16 cellular contexts compared by ENCODE assay signal in the genomic region with DNA sequence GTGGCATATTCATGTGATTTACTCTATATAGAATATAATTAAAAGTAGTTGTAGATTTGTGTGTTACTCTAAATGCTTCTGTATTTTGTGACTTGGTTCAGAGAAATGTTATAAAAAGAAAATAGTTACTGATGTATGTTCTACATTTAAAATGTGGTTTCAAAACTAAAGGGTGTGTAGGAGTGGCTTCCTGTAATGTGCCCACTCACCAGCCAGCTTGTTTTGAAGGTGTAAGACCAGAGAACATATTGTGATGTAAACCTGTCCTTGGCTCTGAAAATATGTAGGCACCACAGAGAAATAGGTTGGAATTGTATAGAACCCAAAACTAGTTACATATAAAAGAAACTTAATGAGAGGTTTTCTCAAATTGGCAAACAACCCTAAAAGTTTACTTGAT. TPM values are rescaled to one million over a fixed set of nuclear protein-coding genes. Genes with fewer than 3 reads are reported as not detected.
DNase-seq lines count a peak whose midpoint lies in the region; ATAC-seq and TF ChIP-seq lines count a peak whose summit lies in the region.
"Had no signal": no experiment of that assay in that cellular context is flagged by ENCODE, and none has a peak within 500 bp of the region (broad histone marks: within the 10 kb centered on the region; RNA-seq: fewer than 3 reads in every experiment).

No MANE protein-coding gene starts in this region.

- CTCF ChIA-PET in activated CD8-positive, alpha-beta T cell treated with anti-CD3 and anti-CD28 coated beads for 36 hours (lab: Charles Lee) = interaction anchor here (1.0 to 5.2 kb wide), 3 partner anchors 15 to 189 kb away, joined by 3 to 27 read pairs (median 4); no protein-coding TSS in a partner anchor
- CTCF ChIA-PET in activated CD8-positive, alpha-beta T cell treated with anti-CD3 and anti-CD28 coated beads, Interleukin-2, amount 10 ng/mL, durations not matched to agents 7 days and 5 days (lab: Charles Lee) = interaction anchor here (1.2 to 5.4 kb wide), 2 partner anchors 14 to 502 kb away, joined by 3 to 31 read pairs; no protein-coding TSS in a partner anchor
- CTCF ChIA-PET in WTC11 (lab: Charles Lee) = interaction anchor here (0.9 to 2.9 kb wide), 4 partner anchors 15 to 215 kb away, joined by 3 to 13 read pairs (median 4); no protein-coding TSS in a partner anchor

- H3K27ac Mint-ChIP-seq in activated CD8-positive, alpha-beta T cell treated with anti-CD3 and anti-CD28 coated beads for 36 hours = peak overlapping the region; percentile 82
- H3K27ac Mint-ChIP-seq in activated CD8-positive, alpha-beta T cell treated with anti-CD3 and anti-CD28 coated beads, Interleukin-2, amount 10 ng/mL, durations not matched to agents 7 days and 5 days = no peak overlapping the region
- H3K27ac Mint-ChIP-seq in natural killer cell treated with Interleukin-12 subunit alpha and Interleukin-12 subunit beta and Interleukin-15 and Interleukin-18, amount 100 ng/mL, for 72 hours = peak overlapping the region; percentile 58 to 85
- no peak overlapping the region for H3K27ac Mint-ChIP-seq in WTC11

- H3K27me3 Mint-ChIP-seq in activated CD8-positive, alpha-beta T cell treated with anti-CD3 and anti-CD28 coated beads for 36 hours = no peaks in the 10 kb centered on the region
- H3K27me3 Mint-ChIP-seq in activated CD8-positive, alpha-beta T cell treated with anti-CD3 and anti-CD28 coated beads, Interleukin-2, amount 10 ng/mL, durations not matched to agents 7 days and 5 days (ENCODE audit: low read depth) = no peaks in the 10 kb centered on the region
- H3K27me3 Mint-ChIP-seq in natural killer cell treated with Interleukin-12 subunit alpha and Interleukin-12 subunit beta and Interleukin-15 and Interleukin-18, amount 100 ng/mL, for 72 hours = no peaks in the 10 kb centered on the region
- no peaks in the 10 kb centered on the region for H3K27me3 Mint-ChIP-seq in WTC11 (ENCODE audit: low read depth)

- peak; percentile 67 for ATAC-seq in activated CD8-positive, alpha-beta T cell treated with anti-CD3 and anti-CD28 coated beads for 36 hours
- no peak for ATAC-seq in activated CD8-positive, alpha-beta T cell treated with anti-CD3 and anti-CD28 coated beads, Interleukin-2, amount 10 ng/mL, durations not matched to agents 7 days and 5 days
- peak; percentile 47 for ATAC-seq in GM21515 (IDR thresholded peaks at IDR 0.05; ENCODE audit: unreplicated experiment)
- ATAC-seq in natural killer cell treated with Interleukin-12 subunit alpha and Interleukin-12 subunit beta and Interleukin-15 and Interleukin-18, amount 100 ng/mL, for 72 hours = peak in 1 of 2 donors; percentile 52
- ATAC-seq in WTC11 = no peak

- no peak for TF ChIP-seq CTCF in activated CD8-positive, alpha-beta T cell treated with anti-CD3 and anti-CD28 coated beads for 36 hours (IDR thresholded peaks at IDR 0.05)
- no peak for TF ChIP-seq CTCF in NB4 (IDR thresholded peaks at IDR 0.05; ENCODE audit: low read depth, low read length)
- no peak for TF ChIP-seq CTCF in WTC11 (IDR thresholded peaks at IDR 0.05)

- peaks cover 6% of the 10 kb centered on the region for H3K36me3 Mint-ChIP-seq in activated CD8-positive, alpha-beta T cell treated with anti-CD3 and anti-CD28 coated beads for 36 hours (ENCODE audit: low read depth)
- H3K36me3 Mint-ChIP-seq in activated CD8-positive, alpha-beta T cell treated with anti-CD3 and anti-CD28 coated beads, Interleukin-2, amount 10 ng/mL, durations not matched to agents 7 days and 5 days (ENCODE audit: low read depth) = peaks cover 4% of the 10 kb centered on the region
- H3K36me3 Mint-ChIP-seq in natural killer cell treated with Interleukin-12 subunit alpha and Interleukin-12 subunit beta and Interleukin-15 and Interleukin-18, amount 100 ng/mL, for 72 hours = peaks cover 7% of the 10 kb centered on the region
- peaks cover under 1% of the 10 kb centered on the region; the same call in 1 of the 2 replicates for H3K36me3 Mint-ChIP-seq in WTC11

- DNase-seq in activated CD8-positive, alpha-beta T cell treated with anti-CD3 and anti-CD28 coated beads for 36 hours = peak; percentile 39
- DNase-seq in activated CD8-positive, alpha-beta T cell treated with anti-CD3 and anti-CD28 coated beads, Interleukin-2, amount 10 ng/mL, durations not matched to agents 7 days and 5 days = no peak
- peak; percentile 36 for DNase-seq in NB4 (ENCODE audit: low read depth)
- DNase-seq in natural killer cell treated with Interleukin-12 subunit alpha and Interleukin-12 subunit beta and Interleukin-15 and Interleukin-18, amount 100 ng/mL, for 72 hours (ENCODE audit: low spot score) = no peak
- DNase-seq in AG08396 (ENCODE audit: low spot score) = no peak
- DNase-seq in SW480 (ENCODE audit: low spot score) = no peak
- DNase-seq in WTC11 (ENCODE audit: low spot score) = no peak
- DNase-seq: activated CD4-positive, CD25-positive, alpha-beta regulatory T cell treated with anti-CD3 and anti-CD28 coated beads, Interleukin-2, amount 50 U/mL, for 72 hours; adrenal gland; colonic mucosa; DMS53; esophagus squamous epithelium; MV-4-11; NCI-H446; PC-9 had no signal

- no peak for TF ChIP-seq POLR2A in NB4 (IDR thresholded peaks at IDR 0.05; ENCODE audit: extremely low read depth, insufficient read length)

- intact Hi-C loops in activated CD8-positive, alpha-beta T cell treated with anti-CD3 and anti-CD28 coated beads for 36 hours (cut with micrococcal nuclease) = no loop called here

- H3K4me3 ChIP-seq in NB4 (ENCODE audit: low read depth, low read length) = no peak overlapping the region
- H3K4me3 ChIP-seq: adrenal gland, colonic mucosa, esophagus squamous epithelium, PC-9 had no signal

- H3K4me3 Mint-ChIP-seq in activated CD8-positive, alpha-beta T cell treated with anti-CD3 and anti-CD28 coated beads for 36 hours = no peak overlapping the region
- no peak overlapping the region for H3K4me3 Mint-ChIP-seq in activated CD8-positive, alpha-beta T cell treated with anti-CD3 and anti-CD28 coated beads, Interleukin-2, amount 10 ng/mL, durations not matched to agents 7 days and 5 days
- H3K4me3 Mint-ChIP-seq in natural killer cell treated with Interleukin-12 subunit alpha and Interleukin-12 subunit beta and Interleukin-15 and Interleukin-18, amount 100 ng/mL, for 72 hours = peak overlapping the region; percentile 24
- no peak overlapping the region for H3K4me3 Mint-ChIP-seq in WTC11

- H3K4me1 Mint-ChIP-seq in activated CD8-positive, alpha-beta T cell treated with anti-CD3 and anti-CD28 coated beads for 36 hours (ENCODE audit: low read depth) = peaks cover 31% of the 10 kb centered on the region
- peaks cover 17% of the 10 kb centered on the region for H3K4me1 Mint-ChIP-seq in activated CD8-positive, alpha-beta T cell treated with anti-CD3 and anti-CD28 coated beads, Interleukin-2, amount 10 ng/mL, durations not matched to agents 7 days and 5 days (ENCODE audit: low read depth)
- peaks cover 20 to 28% of the 10 kb centered on the region in 2 donors for H3K4me1 Mint-ChIP-seq in natural killer cell treated with Interleukin-12 subunit alpha and Interleukin-12 subunit beta and Interleukin-15 and Interleukin-18, amount 100 ng/mL, for 72 hours (ENCODE audit: low read depth in 2 of 2)
- peaks cover 19% of the 10 kb centered on the region for H3K4me1 Mint-ChIP-seq in WTC11

- peaks cover 9% of the 10 kb centered on the region for H3K9me3 Mint-ChIP-seq in activated CD8-positive, alpha-beta T cell treated with anti-CD3 and anti-CD28 coated beads for 36 hours
- H3K9me3 Mint-ChIP-seq in activated CD8-positive, alpha-beta T cell treated with anti-CD3 and anti-CD28 coated beads, Interleukin-2, amount 10 ng/mL, durations not matched to agents 7 days and 5 days (ENCODE audit: insufficient read depth) = no peaks in the 10 kb centered on the region
- peaks cover under 1% of the 10 kb centered on the region for H3K9me3 Mint-ChIP-seq in natural killer cell treated with Interleukin-12 subunit alpha and Interleukin-12 subunit beta and Interleukin-15 and Interleukin-18, amount 100 ng/mL, for 72 hours
- peaks cover 12% of the 10 kb centered on the region for H3K9me3 Mint-ChIP-seq in WTC11

- POLR2A ChIA-PET in activated CD8-positive, alpha-beta T cell treated with anti-CD3 and anti-CD28 coated beads for 36 hours (lab: Charles Lee) = no interaction called here
- POLR2A ChIA-PET in activated CD8-positive, alpha-beta T cell treated with anti-CD3 and anti-CD28 coated beads, Interleukin-2, amount 10 ng/mL, durations not matched to agents 7 days and 5 days (lab: Charles Lee) = no interaction called here
- POLR2A ChIA-PET in WTC11 (lab: Charles Lee) = no interaction called here

TF ChIP-seq in WTC11, 78 proteins besides CTCF, POLR2A, EP300 and RAD21:
- TF ChIP-seq TP53 (CRISPR knock-in tag; IDR thresholded peaks at IDR 0.05) (no peak), ELF4 (CRISPR knock-in tag; IDR thresholded peaks at IDR 0.05; ENCODE audit: low read depth) (no peak)

RNA-seq across cellular contexts. Expression of gene ARRDC3, which starts 51.2 kb away (rescaled TPM):
- total RNA-seq in activated CD8-positive, alpha-beta T cell treated with anti-CD3 and anti-CD28 coated beads for 36 hours = 10 to 100 TPM; 35.4 to 39.2 TPM
- total RNA-seq in activated CD8-positive, alpha-beta T cell treated with anti-CD3 and anti-CD28 coated beads, Interleukin-2, amount 10 ng/mL, durations not matched to agents 7 days and 5 days = 10 to 100 TPM; 36.5 to 37.1 TPM
- 10 to 100 TPM; 30.4 to 31.9 TPM for total RNA-seq in natural killer cell treated with Interleukin-12 subunit alpha and Interleukin-12 subunit beta and Interleukin-15 and Interleukin-18, amount 100 ng/mL, for 72 hours
- 10.3 to 25.1 TPM (median 21.8 TPM) in 3 replicates for total RNA-seq in WTC11 (2021)

Comparison
In these comparisons a context has a peak if more than half of its experiments do, and no peak if none do; other contexts are left out.
1. ATAC-seq: peak in activated CD8-positive, alpha-beta T cell treated with anti-CD3 and anti-CD28 coated beads for 36 hours (single experiment) and GM21515 (single experiment); none in activated CD8-positive, alpha-beta T cell treated with anti-CD3 and anti-CD28 coated beads, Interleukin-2, amount 10 ng/mL, durations not matched to agents 7 days and 5 days (single experiment) and WTC11 (single experiment).
2. DNase-seq: peak in activated CD8-positive, alpha-beta T cell treated with anti-CD3 and anti-CD28 coated beads for 36 hours (single experiment) and NB4 (single experiment); none in activated CD8-positive, alpha-beta T cell treated with anti-CD3 and anti-CD28 coated beads, Interleukin-2, amount 10 ng/mL, durations not matched to agents 7 days and 5 days (single experiment), natural killer cell treated with Interleukin-12 subunit alpha and Interleukin-12 subunit beta and Interleukin-15 and Interleukin-18, amount 100 ng/mL, for 72 hours (single experiment), AG08396 (single experiment), SW480 (single experiment) and WTC11 (single experiment).
3. H3K27ac Mint-ChIP-seq: peak in activated CD8-positive, alpha-beta T cell treated with anti-CD3 and anti-CD28 coated beads for 36 hours (single experiment) and natural killer cell treated with Interleukin-12 subunit alpha and Interleukin-12 subunit beta and Interleukin-15 and Interleukin-18, amount 100 ng/mL, for 72 hours (2 of 2); none in activated CD8-positive, alpha-beta T cell treated with anti-CD3 and anti-CD28 coated beads, Interleukin-2, amount 10 ng/mL, durations not matched to agents 7 days and 5 days (single experiment) and WTC11 (single experiment).